ENCODE assay signal across 11 cellular contexts in genomic region chr6:108656834-108657233, GRCh38.
DNase-seq lines count a peak whose midpoint lies in the region; ATAC-seq, FAIRE-seq and TF ChIP-seq lines count a peak whose summit lies in the region.
"Had no signal": no experiment of that assay in that cellular context is flagged by ENCODE, and none has a peak within 500 bp of the region (broad histone marks: within the 10 kb centered on the region; RNA-seq: fewer than 3 reads in every experiment).

No MANE protein-coding gene starts in this region.

- no peak for FAIRE-seq in HepG2 (lab: Jason Lieb, UNC)
- FAIRE-seq: HTR-8/SVneo had no signal

- no peak for TF ChIP-seq CTCF in ascending aorta (IDR thresholded peaks at IDR 0.05)
- no peak for TF ChIP-seq CTCF in HepG2 (CRISPR knock-in tag; IDR thresholded peaks at IDR 0.05)

- H3K27me3 ChIP-seq in ascending aorta: no peaks in the 10 kb centered on the region
- no peaks in the 10 kb centered on the region for H3K27me3 ChIP-seq in HepG2 (ENCODE audit: control insufficient read depth in 1 of 2, insufficient read depth in 2 of 2, low read length in 2 of 2)

- no peaks in the 10 kb centered on the region for H3K9me3 ChIP-seq in ascending aorta
- H3K9me3 ChIP-seq in HepG2 (ENCODE audit: low read length): no peaks in the 10 kb centered on the region

- DNase-seq in DMS53 treated with DMSO at 0.1 percent for 48 hours (lab: John Stamatoyannopoulos, UW; ENCODE audit: unreplicated experiment) (peak; percentile 9), ascending aorta (ENCODE audit: low spot score in 2 of 2) (no peak), HepG2 (ENCODE audit: low spot score) (peak; percentile 25), skeletal muscle cell (ENCODE audit: low read depth) (no peak), G401 (ENCODE audit: low spot score) (no peak)
- no peak for DNase-seq in NK-92 treated with Interleukin-12 subunit alpha and Interleukin-12 subunit beta, amount 100 ng/mL, for 24 hours (lab: John Stamatoyannopoulos, UW)
- DNase-seq: activated CD8-positive, alpha-beta memory T cell treated with anti-CD3 and anti-CD28 coated beads for 24 hours; NCI-H510A treated with DMSO at 0.1 percent for 48 hours had no signal

- no peak overlapping the region for H3K9ac ChIP-seq in HepG2 (ENCODE audit: insufficient read depth, low read depth, low read length)

- H3K79me2 ChIP-seq in HepG2 (ENCODE audit: insufficient read depth, low read length): peaks cover 69% of the 10 kb centered on the region

- H4K20me1 ChIP-seq in HepG2 (ENCODE audit: insufficient read depth, low read length): peaks cover 33% of the 10 kb centered on the region

- POLR2A ChIA-PET in HepG2 (lab: Yijun Ruan, JAX): no interaction called here

- no peak for TF ChIP-seq EP300 in HepG2 (IDR thresholded peaks at IDR 0.05; ENCODE audit: low read depth in 2 of 2, low read length in 2 of 2)
- TF ChIP-seq EP300 in HepG2 (CRISPR knock-in tag; IDR thresholded peaks at IDR 0.05; ENCODE audit: borderline replicate concordance): no peak

- H3K4me2 ChIP-seq in HepG2 (ENCODE audit: low read depth, low read length): no peak overlapping the region

- H2AFZ ChIP-seq in HepG2 (ENCODE audit: low read length): no peak overlapping the region

- CTCF ChIA-PET in HepG2 (lab: Yijun Ruan, JAX; ENCODE audit: low intra/inter-chr PET ratio, low total read pairs): no interaction called here

- intact Hi-C loops in ascending aorta (cut with DNase I) (loop anchor here (10.0 kb wide), 1 partner anchor 418 kb away; no protein-coding TSS in a partner anchor), HepG2 (cut with micrococcal nuclease; ENCODE audit: unreplicated experiment) (no loop called here)

- H3K27ac ChIP-seq in ascending aorta (peak overlapping the region; percentile 84 to 90), HepG2 (ENCODE audit: extremely low read length, insufficient read depth, low read length) (no peak overlapping the region)

- H3K4me1 ChIP-seq in ascending aorta (peaks cover 20 to 75% of the 10 kb centered on the region in 2 donors), HepG2 (ENCODE audit: insufficient read depth, low read length) (peaks cover 43% of the 10 kb centered on the region)

- BruUV-seq in HepG2 (replicated peaks; lab: Mats Ljungman, UMichigan): no TSS peak

- in situ Hi-C loops in HepG2 (cut with HindIII; ENCODE audit: extremely low pct_ligation_motif_present, low pct_unique_long_range_greater_than_20kb): no loop called here
- in situ Hi-C loops in G401 (cut with HindIII; ENCODE audit: low sequenced_read_pairs): no loop called here

- peak; percentile 77 for ATAC-seq in HepG2
- ATAC-seq in GM21390 (IDR thresholded peaks at IDR 0.05; ENCODE audit: unreplicated experiment): no peak
- no peak for ATAC-seq in GM21825 (IDR thresholded peaks at IDR 0.05; ENCODE audit: unreplicated experiment)

- WGBS in HepG2 (ENCODE audit: low lambda C conversion rate): 18% methylated on average over 2 of the region's 2 CpGs

- TF ChIP-seq RAD21 in HepG2 (CRISPR knock-in tag; IDR thresholded peaks at IDR 0.05): no peak

- H3K36me3 ChIP-seq in ascending aorta: no peaks in the 10 kb centered on the region
- peaks cover 1 to 5% of the 10 kb centered on the region in 2 experiments; a peak in 1 of 5 replicates for H3K36me3 ChIP-seq in HepG2 (replicated peaks in 1 of 2; ENCODE audit: control insufficient read depth in 1 of 2, insufficient read depth in 2 of 2, low read length in 2 of 2)

- peak overlapping the region; percentile 8 to 29 for H3K4me3 ChIP-seq in ascending aorta
- H3K4me3 ChIP-seq in HepG2 (replicated peaks in 1 of 3; ENCODE audit: insufficient read depth in 1 of 3, low read depth in 2 of 3, low read length in 3 of 3): no peak overlapping the region
- peak overlapping the region; percentile 37 for H3K4me3 ChIP-seq in skeletal muscle cell (ENCODE audit: low read depth, low read length)

- no peak for TF ChIP-seq POLR2A in HepG2 (IDR thresholded peaks at IDR 0.05; ENCODE audit: insufficient read depth in 1 of 2, low read depth in 2 of 2, low read length in 2 of 2)

TF ChIP-seq in HepG2, 621 proteins besides CTCF, POLR2A, EP300 and RAD21:
- TF ChIP-seq CEBPG (CRISPR knock-in tag; IDR thresholded peaks at IDR 0.05): 0 out of 2 replicates have a peak, but pooled peaks have one; percentile 18
- no peak for TF ChIP-seq ZBTB39 (CRISPR knock-in tag; IDR thresholded peaks at IDR 0.05)
- TF ChIP-seq HNF1A (IDR thresholded peaks at IDR 0.05; ENCODE audit: low read depth): peak; percentile 62
- TF ChIP-seq HNF1A (CRISPR knock-in tag; IDR thresholded peaks at IDR 0.05; ENCODE audit: borderline replicate concordance): peak; percentile 41; the same call in 1 of the 2 replicates

Comparison
In these comparisons a context has a peak if more than half of its experiments do, and no peak if none do; other contexts are left out.
1. DNase-seq: peak in DMS53 treated with DMSO at 0.1 percent for 48 hours (single experiment) and HepG2 (single experiment); none in ascending aorta (0 of 2), skeletal muscle cell (single experiment), G401 (single experiment) and NK-92 treated with Interleukin-12 subunit alpha and Interleukin-12 subunit beta, amount 100 ng/mL, for 24 hours (single experiment).
2. H3K4me3 ChIP-seq: peak in ascending aorta (2 of 2) and skeletal muscle cell (single experiment); none in HepG2 (0 of 3).